Comparison of ENCODE assay signal across 8 cellular contexts in genomic region chr4:169270156-169270809, GRCh38. TPM values are rescaled to one million over a fixed set of nuclear protein-coding genes. Genes with fewer than 3 reads are reported as not detected.
DNase-seq lines count a peak whose midpoint lies in the region; ATAC-seq, FAIRE-seq and TF ChIP-seq lines count a peak whose summit lies in the region.

No MANE protein-coding gene starts in this region.

- H3K27me3 ChIP-seq in HCT116 (ENCODE audit: insufficient read depth, low read length) = no peaks in the 10 kb centered on the region
- H3K27me3 ChIP-seq in MG63 = no peaks in the 10 kb centered on the region

- H4K20me1 ChIP-seq in HCT116 (ENCODE audit: insufficient read depth) = no peaks in the 10 kb centered on the region; the same call in 1 of the 2 replicates

- peaks cover 54% of the 10 kb centered on the region for H3K79me2 ChIP-seq in HCT116 (ENCODE audit: insufficient read depth, low read length)

- TF ChIP-seq CTCF in HCT116 (IDR thresholded peaks at IDR 0.05 in 2 of 3, conservative IDR thresholded peaks at IDR 0.05 in 1 of 3; ENCODE audit: borderline replicate concordance in 1 of 3, insufficient read depth in 1 of 3, low read depth in 2 of 3, low read length in 2 of 3) (no peak), fibroblast of mammary gland (conservative IDR thresholded peaks at IDR 0.05; ENCODE audit: control insufficient read depth, insufficient read depth, low read depth, low read length) (no peak)

- RAD21 ChIA-PET in HCT116 (lab: Charles Lee; ENCODE audit: low non-redundant PET in 1 of 2, low total read pairs in 2 of 2, uncharacterized antibody in 2 of 2, unreplicated experiment in 2 of 2) = interaction anchor here in 1 of 2 experiments (0.9 kb wide), 1 partner anchor 260 kb away, joined by 3 read pairs; the partner anchor contains the start of gene CBR4

- peaks cover 30 to 54% of the 10 kb centered on the region in 2 experiments for H3K4me1 ChIP-seq in HCT116 (ENCODE audit: control insufficient read depth in 1 of 2, insufficient read depth in 2 of 2, low read length in 2 of 2)

- H3K36me3 Mint-ChIP-seq in naive B cell = no peaks in the 10 kb centered on the region

- peak overlapping the region; percentile 90 for H3K9ac ChIP-seq in HCT116 (ENCODE audit: low read length)

- no peaks in the 10 kb centered on the region for H3K9me3 Mint-ChIP-seq in naive B cell

- peak; percentile 6 for DNase-seq in stimulated activated CD4-positive, alpha-beta T cell treated with anti-CD3 and anti-CD28 coated beads, Interleukin-12 subunit alpha, Interleukin-12 subunit beta, amount 100 ng/mL, for 4 hours
- no peak for DNase-seq in stimulated activated CD4-positive, alpha-beta T cell treated with anti-CD3 and anti-CD28 coated beads, Interleukin-4, amount 100 ng/mL, for 24 hours
- DNase-seq in HCT116 (ENCODE audit: low read depth, low spot score) (no peak), MG63 (peak; percentile 26), fibroblast of mammary gland (ENCODE audit: low read depth) (no peak), naive B cell (peak; percentile 28), urothelium cell line (ENCODE audit: low spot score) (peak; percentile 52)
- peak; percentile 26 to 42 for DNase-seq in activated CD4-positive, alpha-beta T cell treated with anti-CD3 and anti-CD28 coated beads, Interleukin-2, amount 50 U/mL, for 48 hours

- no peaks in the 10 kb centered on the region for H3K9me2 ChIP-seq in HCT116 (ENCODE audit: insufficient read depth)

- no peak for FAIRE-seq in urothelium cell line (lab: Jason Lieb, UNC)

- H3K27ac Mint-ChIP-seq in naive B cell = peak overlapping the region in 3 of 6 donors; percentile 26 to 87 (median 62)

- intact Hi-C loops in HCT116 (cut with micrococcal nuclease) = loop anchor here (5.0 kb wide), 1 partner anchor 238 kb away; no protein-coding TSS in a partner anchor

- peak; percentile 40 for ATAC-seq in HCT116
- ATAC-seq in naive B cell (ENCODE audit: low read depth in 2 of 2) = peak; percentile 51 to 61

- no peak for TF ChIP-seq POLR2A in HCT116 (IDR thresholded peaks at IDR 0.05; ENCODE audit: borderline replicate concordance, extremely low read depth, insufficient read depth, insufficient read length)

- H3K4me1 Mint-ChIP-seq in naive B cell = peaks cover 10 to 31% (median 28%) of the 10 kb centered on the region in 3 donors

- H3K4me3 ChIP-seq in HCT116 (replicated peaks in 1 of 2; ENCODE audit: low read depth in 1 of 2, low read length in 2 of 2) (peak overlapping the region; percentile 75 to 87), MG63 (peak overlapping the region; percentile 80), fibroblast of mammary gland (ENCODE audit: control insufficient read depth, low read depth, low read length) (peak overlapping the region; percentile 95)

- TF ChIP-seq RAD21 in HCT116 (IDR thresholded peaks at IDR 0.05; ENCODE audit: low read depth) = no peak; the same call in 1 of the 2 replicates

- H3K27me3 Mint-ChIP-seq in naive B cell = peaks cover 0 to 12% (median 8%) of the 10 kb centered on the region in 3 donors

- CTCF ChIA-PET in HCT116 (lab: Charles Lee) = no interaction called here

- peak overlapping the region; percentile 86 for H3K4me2 ChIP-seq in HCT116 (ENCODE audit: low read length)

- no TSS peak for BruUV-seq in HCT116 (replicated peaks; lab: Mats Ljungman, UMichigan)

- no peaks in the 10 kb centered on the region for H3K9me3 ChIP-seq in HCT116 (ENCODE audit: control insufficient read depth in 1 of 2, insufficient read depth in 1 of 2, low read depth in 1 of 2, low read length in 2 of 2)
- no peaks in the 10 kb centered on the region for H3K9me3 ChIP-seq in MG63

- peak overlapping the region; percentile 79 to 93 (median 90) for H3K4me3 Mint-ChIP-seq in naive B cell

- H2AFZ ChIP-seq in HCT116 (ENCODE audit: low read depth, low read length, poor library complexity, severe bottlenecking) = no peak overlapping the region

- H3K36me3 ChIP-seq in HCT116 (ENCODE audit: control insufficient read depth in 1 of 2, insufficient read depth in 2 of 2, low read length in 2 of 2) = peaks cover 4 to 19% of the 10 kb centered on the region in 2 experiments; a peak in 3 of 4 replicates
- H3K36me3 ChIP-seq in MG63 = peaks cover 23% of the 10 kb centered on the region

- POLR2A ChIA-PET in HCT116 (lab: Charles Lee) = interaction anchor here (0.7 to 2.6 kb wide), 2 partner anchors 14 to 17 kb away, joined by 6 to 12 read pairs; no protein-coding TSS in a partner anchor

- peak overlapping the region; percentile 88 for H3K27ac ChIP-seq in HCT116 (ENCODE audit: low read depth, low read length)

TF ChIP-seq in HCT116, 20 proteins besides CTCF, POLR2A, EP300 and RAD21:
- TF ChIP-seq ZFX (IDR thresholded peaks at IDR 0.05) = peak; percentile 67
- no peak for TF ChIP-seq YY1 (IDR thresholded peaks at IDR 0.05; ENCODE audit: extremely low read depth, insufficient replicate concordance, low read depth, low read length)
- 0 out of 2 replicates have a peak, but pooled peaks have one; percentile 34 for TF ChIP-seq EGR1 (IDR thresholded peaks at IDR 0.05; ENCODE audit: low read depth)

RNA-seq across cellular contexts. Expression of gene SH3RF1, which starts 0.5 kb away (rescaled TPM):
- total RNA-seq in HCT116 (2021; ENCODE audit: unreplicated experiment) = 59.5 TPM
- polyA plus RNA-seq in HCT116 (2012) = 23.7 and 24.4 TPM in 2 replicates
- 1.3 and 4.2 TPM in 2 replicates for total RNA-seq in MG63 (2014; rRNA removed; shearing (Covaris generic); ENCODE audit: low replicate concordance)
- polyA plus RNA-seq in naive B cell (ENCODE audit: low read depth in 6 of 6) = 1 to 10 TPM in 3 of 6 donors, under 1 TPM in 2, not detected in 1; 0.57 to 1.7 (median 1.1) TPM

Comparison
In these comparisons a context has a peak if more than half of its experiments do, and no peak if none do; other contexts are left out.
1. DNase-seq: peak in stimulated activated CD4-positive, alpha-beta T cell treated with anti-CD3 and anti-CD28 coated beads, Interleukin-12 subunit alpha, Interleukin-12 subunit beta, amount 100 ng/mL, for 4 hours (single experiment), MG63 (single experiment), activated CD4-positive, alpha-beta T cell treated with anti-CD3 and anti-CD28 coated beads, Interleukin-2, amount 50 U/mL, for 48 hours (2 of 2), naive B cell (single experiment) and urothelium cell line (single experiment); none in stimulated activated CD4-positive, alpha-beta T cell treated with anti-CD3 and anti-CD28 coated beads, Interleukin-4, amount 100 ng/mL, for 24 hours (single experiment), HCT116 (single experiment) and fibroblast of mammary gland (single experiment).
2. RNA of gene SH3RF1, which starts 0.5 kb away (total RNA-seq): 59.5 TPM in HCT116 (single experiment); 1.3 to 4.2 TPM in MG63; every median in the first group is over 10 times any median in the second.
3. Peak in every context shown above with its lines, with median percentiles within 50 percentile points of each other: H3K4me3 ChIP-seq.